In the genomic region with DNA sequence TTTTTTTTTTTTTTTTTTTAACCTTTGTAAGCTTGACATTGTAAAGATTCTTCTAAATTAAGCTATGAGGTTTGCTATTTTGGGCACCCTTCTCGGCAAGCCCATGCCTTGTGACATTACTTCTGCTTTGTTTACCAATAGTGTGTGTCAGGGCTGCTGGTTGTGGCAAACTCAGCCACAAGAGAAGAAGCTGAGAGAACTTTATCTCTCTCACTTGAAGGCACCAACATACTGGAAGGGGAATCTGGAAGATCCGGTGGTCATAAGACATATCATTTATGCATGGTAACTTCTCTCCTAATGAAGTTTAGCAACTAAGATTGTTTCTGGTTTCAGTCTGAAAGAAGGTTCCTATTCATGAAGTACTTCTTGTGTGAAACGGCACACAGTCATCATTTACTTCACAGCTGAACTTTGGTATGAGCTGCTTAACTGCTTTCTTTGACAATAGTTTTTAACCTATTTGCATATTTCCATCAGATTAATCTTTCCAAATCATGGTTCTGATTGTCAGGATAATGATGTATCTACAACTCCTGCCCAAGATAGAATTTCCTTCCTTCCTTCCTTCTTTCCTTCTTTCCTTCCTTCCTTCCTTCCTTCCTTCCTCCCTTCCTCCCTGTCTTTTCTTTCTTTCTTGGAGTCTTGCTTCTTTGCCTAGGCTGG, we compare ENCODE assay signal across 12 cellular contexts.
DNase-seq lines count a peak whose midpoint lies in the region; ATAC-seq and TF ChIP-seq lines count a peak whose summit lies in the region.
"Had no signal": no experiment of that assay in that cellular context is flagged by ENCODE, and none has a peak within 500 bp of the region (broad histone marks: within the 10 kb centered on the region; RNA-seq: fewer than 3 reads in every experiment).

No MANE protein-coding gene starts in this region.

- no peak for DNase-seq in mucosa of descending colon
- DNase-seq in NCI-H1694 (lab: John Stamatoyannopoulos, UW) = no peak
- no peak for DNase-seq in coronary artery (ENCODE audit: low spot score)
- DNase-seq in stimulated activated CD4-positive, alpha-beta T cell treated with anti-CD3 and anti-CD28 coated beads, Interleukin-2, amount 100 ng/mL, for 24 hours = no peak
- DNase-seq in central memory CD4-positive, alpha-beta T cell = no peak
- DNase-seq: KG1, lower lobe of right lung had no signal

- H3K4me1 ChIP-seq in mucosa of descending colon (ENCODE audit: low read depth) = no peaks in the 10 kb centered on the region
- H3K4me1 ChIP-seq: lower lobe of right lung had no signal

- no peaks in the 10 kb centered on the region for H3K36me3 ChIP-seq in mucosa of descending colon (ENCODE audit: low read depth)
- H3K36me3 ChIP-seq: lower lobe of right lung had no signal

- H3K4me3 ChIP-seq in mucosa of descending colon (no peak overlapping the region), coronary artery (no peak overlapping the region)
- H3K4me3 ChIP-seq: lower lobe of right lung had no signal

- peak; percentile 84 for ATAC-seq in GM18867 (IDR thresholded peaks at IDR 0.05; ENCODE audit: unreplicated experiment)
- peak; percentile 84 for ATAC-seq in GM21825 (IDR thresholded peaks at IDR 0.05; ENCODE audit: unreplicated experiment)
- peak; percentile 88 for ATAC-seq in HG03521 (IDR thresholded peaks at IDR 0.05; ENCODE audit: unreplicated experiment)
- ATAC-seq in mucosa of descending colon = peak; percentile 44
- ATAC-seq: esophagus mucosa, Right ventricle myocardium inferior had no signal

- no peaks in the 10 kb centered on the region for H3K9me3 ChIP-seq in mucosa of descending colon
- H3K9me3 ChIP-seq: lower lobe of right lung had no signal

- TF ChIP-seq CTCF in mucosa of descending colon (IDR thresholded peaks at IDR 0.05) (no peak), coronary artery (IDR thresholded peaks at IDR 0.05) (no peak)

- H3K27ac ChIP-seq in coronary artery = peak overlapping the region in 1 of 2 donors; percentile 3
- H3K27ac ChIP-seq: lower lobe of right lung had no signal

- intact Hi-C loops in mucosa of descending colon (cut with DNase I, micrococcal nuclease) = no loop called here
